In genomic region chr1:101769520-101769919, GRCh38 we compare ENCODE assay signal across 8 cellular contexts.
DNase-seq lines count a peak whose midpoint lies in the region; TF ChIP-seq lines count a peak whose summit lies in the region.

No MANE protein-coding gene starts in this region.

- H3K27ac ChIP-seq in esophagus muscularis mucosa (replicated peaks in 1 of 4), result no peak overlapping the region

- TF ChIP-seq CTCF in GM10266 (IDR thresholded peaks at IDR 0.05; ENCODE audit: control insufficient read depth, insufficient read depth, low read depth, missing control alignments) (peak; percentile 31), fibroblast of the aortic adventitia (IDR thresholded peaks at IDR 0.05; ENCODE audit: insufficient read depth, low read length) (peak; percentile 16), esophagus muscularis mucosa (IDR thresholded peaks at IDR 0.05) (no peak)

- H3K36me3 ChIP-seq in H7 (replicated peaks; ENCODE audit: control insufficient read depth, insufficient read depth, low read length), result no peaks in the 10 kb centered on the region
- no peaks in the 10 kb centered on the region for H3K36me3 ChIP-seq in esophagus muscularis mucosa

- TF ChIP-seq EP300 in esophagus muscularis mucosa (IDR thresholded peaks at IDR 0.05), result no peak

- peak; percentile 3 for DNase-seq in GM10266 (ENCODE audit: extremely low spot score)
- peak; percentile 1 for DNase-seq in H7
- DNase-seq in NCI-H1048 (lab: John Stamatoyannopoulos, UW), result peak; percentile 7
- peak; percentile 1 for DNase-seq in fibroblast of the aortic adventitia (ENCODE audit: low read depth)
- no peak for DNase-seq in cardiac septum (ENCODE audit: low spot score)
- DNase-seq in stimulated activated CD4-positive, alpha-beta T cell treated with anti-CD3 and anti-CD28 coated beads, Interleukin-2, amount 100 ng/mL, for 24 hours, result no peak
- no peak for DNase-seq in activated T-cell treated with anti-CD3 and anti-CD28 coated beads, Interleukin-2, amount 50 U/mL, for 48 hours
- no peak for DNase-seq in esophagus muscularis mucosa (ENCODE audit: extremely low spot score)

- no peak for TF ChIP-seq POLR2A in esophagus muscularis mucosa (IDR thresholded peaks at IDR 0.05; ENCODE audit: low read depth)

- intact Hi-C loops in cardiac septum (cut with DNase I) (no loop called here), esophagus muscularis mucosa (cut with DNase I) (no loop called here)

- no peaks in the 10 kb centered on the region for H3K9me3 ChIP-seq in esophagus muscularis mucosa

- no peaks in the 10 kb centered on the region for H3K4me1 ChIP-seq in esophagus muscularis mucosa

- H3K4me3 ChIP-seq in H7 (ENCODE audit: insufficient read depth, low read depth, low read length) (no peak overlapping the region), fibroblast of the aortic adventitia (ENCODE audit: low read depth, low read length) (no peak overlapping the region), esophagus muscularis mucosa (no peak overlapping the region)

- WGBS in esophagus muscularis mucosa, result 56% methylated on average over 3 of the region's 3 CpGs

- H3K27me3 ChIP-seq in H7 (ENCODE audit: control insufficient read depth, insufficient read depth, low read length) (no peaks in the 10 kb centered on the region), esophagus muscularis mucosa (no peaks in the 10 kb centered on the region)

Comparison
In these comparisons a context has a peak if more than half of its experiments do, and no peak if none do; other contexts are left out.
1. DNase-seq: peak in GM10266 (single experiment), H7 (single experiment), NCI-H1048 (single experiment) and fibroblast of the aortic adventitia (single experiment); none in cardiac septum (single experiment), stimulated activated CD4-positive, alpha-beta T cell treated with anti-CD3 and anti-CD28 coated beads, Interleukin-2, amount 100 ng/mL, for 24 hours (0 of 2), activated T-cell treated with anti-CD3 and anti-CD28 coated beads, Interleukin-2, amount 50 U/mL, for 48 hours (0 of 2) and esophagus muscularis mucosa (single experiment).
2. CTCF ChIP-seq: peak in GM10266 (single experiment) and fibroblast of the aortic adventitia (single experiment); none in esophagus muscularis mucosa (0 of 3).